ENCODE assay signal across 9 cellular contexts in genomic region chr3:138332472-138333073, GRCh38. TPM values are rescaled to one million over a fixed set of nuclear protein-coding genes. Genes with fewer than 3 reads are reported as not detected.
DNase-seq lines count a peak whose midpoint lies in the region; ATAC-seq, FAIRE-seq and TF ChIP-seq lines count a peak whose summit lies in the region.
"Had no signal": no experiment of that assay in that cellular context is flagged by ENCODE, and none has a peak within 500 bp of the region (broad histone marks: within the 10 kb centered on the region; RNA-seq: fewer than 3 reads in every experiment).

No MANE protein-coding gene starts in this region.

- H3K27me3 Mint-ChIP-seq in activated CD8-positive, alpha-beta memory T cell treated with anti-CD3 and anti-CD28 coated beads, Interleukin-2, amount 10 ng/mL, durations not matched to agents 7 days and 5 days: peaks cover 6% of the 10 kb centered on the region
- H3K27me3 Mint-ChIP-seq in progenitor cell of endocrine pancreas: peaks cover 3% of the 10 kb centered on the region

- CTCF ChIA-PET in activated CD8-positive, alpha-beta memory T cell treated with anti-CD3 and anti-CD28 coated beads, Interleukin-2, amount 10 ng/mL, durations not matched to agents 7 days and 5 days (lab: Charles Lee): no interaction called here
- CTCF ChIA-PET in endothelial cell of umbilical vein (lab: Charles Lee): interaction anchor here (0.9 to 1.5 kb wide), 5 partner anchors 11 to 603 kb away, joined by 3 to 4 read pairs (median 3); no protein-coding TSS in a partner anchor

- no peak overlapping the region for H3K4me3 Mint-ChIP-seq in activated CD8-positive, alpha-beta memory T cell treated with anti-CD3 and anti-CD28 coated beads, Interleukin-2, amount 10 ng/mL, durations not matched to agents 7 days and 5 days
- H3K4me3 Mint-ChIP-seq in progenitor cell of endocrine pancreas (ENCODE audit: low read depth): no peak overlapping the region

- no peak for TF ChIP-seq POLR2A in endothelial cell of umbilical vein (IDR thresholded peaks at IDR 0.05; ENCODE audit: low read depth, low read length)
- no peak for TF ChIP-seq POLR2A in GM12892 (IDR thresholded peaks at IDR 0.05; ENCODE audit: low read depth, low read length)

- no peak overlapping the region for H2AFZ ChIP-seq in endothelial cell of umbilical vein (ENCODE audit: low read depth, low read length)

- peak; percentile 9 for DNase-seq in activated CD8-positive, alpha-beta memory T cell treated with anti-CD3 and anti-CD28 coated beads, Interleukin-2, amount 10 ng/mL, durations not matched to agents 7 days and 5 days
- no peak for DNase-seq in activated CD8-positive, alpha-beta memory T cell treated with anti-CD3 and anti-CD28 coated beads, Interleukin-2, amount 50 U/mL, for 48 hours
- DNase-seq in NOMO-1 treated with DMSO at 0.1 percent for 48 hours (lab: John Stamatoyannopoulos, UW; ENCODE audit: unreplicated experiment) (peak; percentile 65), endothelial cell of umbilical vein (ENCODE audit: low read depth, low spot score) (peak; percentile 29), progenitor cell of endocrine pancreas (ENCODE audit: low spot score, unreplicated experiment) (no peak), NCI-H345 treated with DMSO at 0.1 percent for 48 hours (lab: John Stamatoyannopoulos, UW; ENCODE audit: unreplicated experiment) (no peak), GM12892 (ENCODE audit: insufficient read length) (no peak)
- no peak for DNase-seq in stimulated activated CD4-positive, alpha-beta T cell treated with anti-CD3 and anti-CD28 coated beads, Interleukin-4, amount 100 ng/mL, for 1 hour

- no peak for ATAC-seq in activated CD8-positive, alpha-beta memory T cell treated with anti-CD3 and anti-CD28 coated beads, Interleukin-2, amount 10 ng/mL, durations not matched to agents 7 days and 5 days

- no peak overlapping the region for H3K4me3 ChIP-seq in endothelial cell of umbilical vein (replicated peaks in 1 of 3; ENCODE audit: insufficient read depth in 1 of 3, low read depth in 1 of 3, low read length in 3 of 3)

- peaks cover 22% of the 10 kb centered on the region for H3K4me1 Mint-ChIP-seq in activated CD8-positive, alpha-beta memory T cell treated with anti-CD3 and anti-CD28 coated beads, Interleukin-2, amount 10 ng/mL, durations not matched to agents 7 days and 5 days
- peaks cover 16% of the 10 kb centered on the region for H3K4me1 Mint-ChIP-seq in progenitor cell of endocrine pancreas (ENCODE audit: low read depth)

- intact Hi-C loops in endothelial cell of umbilical vein (cut with micrococcal nuclease): loop anchor here (1.0 to 10.0 kb wide), 4 partner anchors 16 to 262 kb away; partner anchors contain the start of genes CEP70 and MRAS

- H3K9me3 Mint-ChIP-seq in activated CD8-positive, alpha-beta memory T cell treated with anti-CD3 and anti-CD28 coated beads, Interleukin-2, amount 10 ng/mL, durations not matched to agents 7 days and 5 days (ENCODE audit: low read depth): no peaks in the 10 kb centered on the region
- H3K9me3 Mint-ChIP-seq in progenitor cell of endocrine pancreas (ENCODE audit: low read depth): no peaks in the 10 kb centered on the region

- H3K9me1 ChIP-seq in endothelial cell of umbilical vein (replicated peaks; ENCODE audit: control insufficient read depth, extremely low read depth, insufficient read depth, low read length): no peaks in the 10 kb centered on the region

- peaks cover 6 to 9% of the 10 kb centered on the region in 2 experiments for H3K27me3 ChIP-seq in endothelial cell of umbilical vein (ENCODE audit: control insufficient read depth in 2 of 2, insufficient read depth in 2 of 2, low read length in 2 of 2)

- FAIRE-seq in endothelial cell of umbilical vein (lab: Jason Lieb, UNC) (peak; percentile 58), GM12892 (lab: Jason Lieb, UNC) (no peak)
- FAIRE-seq: GM18507 had no signal

- H3K9ac ChIP-seq in endothelial cell of umbilical vein (replicated peaks; ENCODE audit: extremely low read depth, insufficient read depth, low read length): no peak overlapping the region

- H3K36me3 Mint-ChIP-seq in activated CD8-positive, alpha-beta memory T cell treated with anti-CD3 and anti-CD28 coated beads, Interleukin-2, amount 10 ng/mL, durations not matched to agents 7 days and 5 days: no peaks in the 10 kb centered on the region
- H3K36me3 Mint-ChIP-seq in progenitor cell of endocrine pancreas (ENCODE audit: insufficient read depth): no peaks in the 10 kb centered on the region

- no peaks in the 10 kb centered on the region for H3K36me3 ChIP-seq in endothelial cell of umbilical vein (ENCODE audit: control insufficient read depth in 2 of 2, extremely low read depth in 1 of 2, insufficient read depth in 2 of 2, low read length in 2 of 2)

- peaks cover 13% of the 10 kb centered on the region for H3K4me1 ChIP-seq in endothelial cell of umbilical vein (ENCODE audit: control insufficient read depth, extremely low read depth, insufficient read depth, low read length)

- no peak overlapping the region for H3K4me2 ChIP-seq in endothelial cell of umbilical vein (ENCODE audit: insufficient read depth, low read length)

- H3K27ac Mint-ChIP-seq in activated CD8-positive, alpha-beta memory T cell treated with anti-CD3 and anti-CD28 coated beads, Interleukin-2, amount 10 ng/mL, durations not matched to agents 7 days and 5 days: no peak overlapping the region
- H3K27ac Mint-ChIP-seq in progenitor cell of endocrine pancreas: no peak overlapping the region

- no TSS peak for BruUV-seq in endothelial cell of umbilical vein (replicated peaks; lab: Mats Ljungman, UMichigan)

- no peak overlapping the region for H3K27ac ChIP-seq in endothelial cell of umbilical vein (ENCODE audit: insufficient read depth, low read depth, low read length)

- H3K9me3 ChIP-seq in endothelial cell of umbilical vein (replicated peaks; ENCODE audit: control insufficient read depth, insufficient read depth, low read length): no peaks in the 10 kb centered on the region

- POLR2A ChIA-PET in endothelial cell of umbilical vein (lab: Charles Lee): no interaction called here

- H4K20me1 ChIP-seq in endothelial cell of umbilical vein (replicated peaks; ENCODE audit: control insufficient read depth, extremely low read depth, insufficient read depth, low read length): no peaks in the 10 kb centered on the region

- TF ChIP-seq CTCF in endothelial cell of umbilical vein (IDR thresholded peaks at IDR 0.05; ENCODE audit: extremely low read depth in 1 of 2, insufficient read depth in 1 of 2, low read depth in 1 of 2, low read length in 2 of 2): peak; percentile 31 to 44
- TF ChIP-seq CTCF in progenitor cell of endocrine pancreas (IDR thresholded peaks at IDR 0.05; ENCODE audit: unreplicated experiment): peak; percentile 66

- H3K79me2 ChIP-seq in endothelial cell of umbilical vein (ENCODE audit: control insufficient read depth, insufficient read depth, low read length): no peaks in the 10 kb centered on the region

- dilution Hi-C loops in endothelial cell of umbilical vein (cut with MboI; ENCODE audit: extremely low pct_ligation_motif_present, low sequenced_read_pairs): no loop called here

TF ChIP-seq in endothelial cell of umbilical vein, 7 proteins besides CTCF, POLR2A, EP300 and RAD21:
- TF ChIP-seq FOS (IDR thresholded peaks at IDR 0.05; ENCODE audit: borderline replicate concordance, insufficient read depth, low read length) (no peak), JUN (IDR thresholded peaks at IDR 0.05; ENCODE audit: borderline replicate concordance, insufficient read depth, insufficient read length, low read depth) (no peak), MYC (IDR thresholded peaks at IDR 0.05; ENCODE audit: low read depth, low read length) (no peak), MAX (IDR thresholded peaks at IDR 0.05; ENCODE audit: insufficient read depth, insufficient read length) (no peak), POLR2AphosphoS5 (IDR thresholded peaks at IDR 0.05; ENCODE audit: insufficient read depth, low read depth, low read length) (no peak), EZH2 (IDR thresholded peaks at IDR 0.05; ENCODE audit: borderline replicate concordance, low read depth, low read length, severe bottlenecking) (no peak), GATA2 (IDR thresholded peaks at IDR 0.05; ENCODE audit: insufficient read depth, insufficient read length, low read depth, low read length) (no peak)

RNA-seq across cellular contexts. Expression of gene NME9, which starts 2.9 kb away (rescaled TPM):
- not detected for total RNA-seq in activated CD8-positive, alpha-beta memory T cell treated with anti-CD3 and anti-CD28 coated beads, Interleukin-2, amount 10 ng/mL, durations not matched to agents 7 days and 5 days
- total RNA-seq in endothelial cell of umbilical vein (not detected in 2 replicates), progenitor cell of endocrine pancreas (2.3 and 2.4 TPM in 2 replicates)
- 0.08 TPM in 1 of 2 replicates, not detected in the other for polyA plus RNA-seq in endothelial cell of umbilical vein
- polyA plus RNA-seq in endothelial cell of umbilical vein (2011; cell fraction: cytosol; rRNA removed): 0.08 TPM in 1 of 2 replicates, not detected in the other
- 0.34 and 0.41 TPM in 2 replicates for polyA plus RNA-seq in endothelial cell of umbilical vein (2011; cell fraction: nucleus; rRNA removed)
- 0.20 and 0.56 TPM in 2 replicates for polyA plus RNA-seq in endothelial cell of umbilical vein (2012)
- not detected in 2 replicates for polyA minus RNA-seq in endothelial cell of umbilical vein
- polyA minus RNA-seq in endothelial cell of umbilical vein (2011; cell fraction: cytosol; rRNA and poly(A)+ RNA removed): not detected
- 0.53 TPM in 1 of 2 replicates, not detected in the other for polyA minus RNA-seq in endothelial cell of umbilical vein (2011; cell fraction: nucleus; rRNA and poly(A)+ RNA removed)
- polyA plus RNA-seq in GM12892 (2012; ENCODE audit: missing spikeins): 1.1 TPM

RNA-seq across cellular contexts. Expression of gene MRAS, which starts 15.8 kb away (rescaled TPM):
- total RNA-seq in activated CD8-positive, alpha-beta memory T cell treated with anti-CD3 and anti-CD28 coated beads, Interleukin-2, amount 10 ng/mL, durations not matched to agents 7 days and 5 days: not detected
- total RNA-seq in endothelial cell of umbilical vein (15.5 and 16.5 TPM in 2 replicates), progenitor cell of endocrine pancreas (25.1 and 27.7 TPM in 2 replicates)
- polyA plus RNA-seq in endothelial cell of umbilical vein: 9.4 and 14.6 TPM in 2 replicates
- polyA plus RNA-seq in endothelial cell of umbilical vein (2011; cell fraction: cytosol; rRNA removed): 9.6 and 9.8 TPM in 2 replicates
- polyA plus RNA-seq in endothelial cell of umbilical vein (2011; cell fraction: nucleus; rRNA removed): 8.6 and 9.6 TPM in 2 replicates
- 10.1 and 15.6 TPM in 2 replicates for polyA plus RNA-seq in endothelial cell of umbilical vein (2012)
- 11.8 and 12.2 TPM in 2 replicates for polyA minus RNA-seq in endothelial cell of umbilical vein
- 7.0 TPM for polyA minus RNA-seq in endothelial cell of umbilical vein (2011; cell fraction: cytosol; rRNA and poly(A)+ RNA removed)
- polyA minus RNA-seq in endothelial cell of umbilical vein (2011; cell fraction: nucleus; rRNA and poly(A)+ RNA removed): 2.0 and 4.9 TPM in 2 replicates
- not detected for polyA plus RNA-seq in GM12892 (2012; ENCODE audit: missing spikeins)

Comparison
In these comparisons a context has a peak if more than half of its experiments do, and no peak if none do; other contexts are left out.
1. DNase-seq: peak in activated CD8-positive, alpha-beta memory T cell treated with anti-CD3 and anti-CD28 coated beads, Interleukin-2, amount 10 ng/mL, durations not matched to agents 7 days and 5 days (single experiment), NOMO-1 treated with DMSO at 0.1 percent for 48 hours (single experiment) and endothelial cell of umbilical vein (single experiment); none in activated CD8-positive, alpha-beta memory T cell treated with anti-CD3 and anti-CD28 coated beads, Interleukin-2, amount 50 U/mL, for 48 hours (single experiment), progenitor cell of endocrine pancreas (single experiment), NCI-H345 treated with DMSO at 0.1 percent for 48 hours (single experiment), stimulated activated CD4-positive, alpha-beta T cell treated with anti-CD3 and anti-CD28 coated beads, Interleukin-4, amount 100 ng/mL, for 1 hour (single experiment) and GM12892 (single experiment).
2. RNA of gene MRAS, which starts 15.8 kb away (total RNA-seq): 25.1 to 27.7 TPM in progenitor cell of endocrine pancreas and 15.5 to 16.5 TPM in endothelial cell of umbilical vein; not detected in activated CD8-positive, alpha-beta memory T cell treated with anti-CD3 and anti-CD28 coated beads, Interleukin-2, amount 10 ng/mL, durations not matched to agents 7 days and 5 days; every median in the first group is over 10 times any median in the second.